Comparison of ENCODE assay signal across 8 cellular contexts in genomic region chr2:85741811-85742507, GRCh38. TPM values are rescaled to one million over a fixed set of nuclear protein-coding genes. Genes with fewer than 3 reads are reported as not detected.
DNase-seq lines count a peak whose midpoint lies in the region; ATAC-seq and TF ChIP-seq lines count a peak whose summit lies in the region.

No MANE protein-coding gene starts in this region.

- peaks cover 33 to 40% of the 10 kb centered on the region in 2 experiments for H3K4me1 ChIP-seq in HCT116 (ENCODE audit: control insufficient read depth in 1 of 2, insufficient read depth in 2 of 2, low read length in 2 of 2)
- no peaks in the 10 kb centered on the region for H3K4me1 ChIP-seq in cardiac muscle cell (ENCODE audit: low read depth)
- H3K4me1 ChIP-seq in rectal smooth muscle tissue (ENCODE audit: control insufficient read depth, insufficient read depth, low read length) = peaks cover 40% of the 10 kb centered on the region

- TF ChIP-seq CTCF in HCT116 (IDR thresholded peaks at IDR 0.05 in 2 of 3, conservative IDR thresholded peaks at IDR 0.05 in 1 of 3; ENCODE audit: borderline replicate concordance in 1 of 3, insufficient read depth in 1 of 3, low read depth in 2 of 3, low read length in 2 of 3) (no peak), WERI-Rb-1 (IDR thresholded peaks at IDR 0.05; ENCODE audit: low read depth, low read length) (no peak), cardiac muscle cell (IDR thresholded peaks at IDR 0.05; ENCODE audit: low read depth, low read length) (no peak)

- H3K27me3 ChIP-seq in HCT116 (ENCODE audit: insufficient read depth, low read length) (peaks cover 6% of the 10 kb centered on the region; the same call in 1 of the 2 replicates), WERI-Rb-1 (ENCODE audit: insufficient read depth, low read depth, severe bottlenecking) (no peaks in the 10 kb centered on the region), cardiac muscle cell (no peaks in the 10 kb centered on the region), rectal smooth muscle tissue (ENCODE audit: control insufficient read depth, insufficient read depth, low read length) (no peaks in the 10 kb centered on the region)

- no peaks in the 10 kb centered on the region for H3K9me2 ChIP-seq in HCT116 (ENCODE audit: insufficient read depth)

- RAD21 ChIA-PET in HCT116 (lab: Charles Lee; ENCODE audit: low non-redundant PET in 1 of 2, low total read pairs in 2 of 2, uncharacterized antibody in 2 of 2, unreplicated experiment in 2 of 2) = interaction anchor here (0.8 to 1.1 kb wide), 3 partner anchors 12 to 19 kb away, joined by 3 read pairs; partner anchors contain the start of gene ATOH8 (in 1 of the 2)

- CTCF ChIA-PET in HCT116 (lab: Charles Lee) = interaction anchor here (1.0 to 1.5 kb wide), 5 partner anchors 9 to 18 kb away, joined by 3 to 7 read pairs (median 5); partner anchors contain the start of gene ATOH8
- CTCF ChIA-PET in activated CD4-positive, alpha-beta T cell treated with anti-CD3 and anti-CD28 coated beads, Interleukin-2, amount 10 ng/mL, durations not matched to agents 7 days and 5 days (lab: Charles Lee) = interaction anchor here (0.8 to 2.5 kb wide), 8 partner anchors 8 to 85 kb away, joined by 3 to 11 read pairs (median 4); no protein-coding TSS in a partner anchor

- H4K20me1 ChIP-seq in HCT116 (ENCODE audit: insufficient read depth) = no peaks in the 10 kb centered on the region

- no peaks in the 10 kb centered on the region for H3K36me3 Mint-ChIP-seq in stimulated activated effector memory CD8-positive, alpha-beta T cell treated with anti-CD3 and anti-CD28 coated beads, Interleukin-12 subunit alpha, Interleukin-12 subunit beta, amount 100 ng/mL, for 72 hours
- no peaks in the 10 kb centered on the region for H3K36me3 Mint-ChIP-seq in activated T-cell treated with anti-CD3 and anti-CD28 coated beads, Interleukin-2, amount 50 U/mL, for 72 hours (ENCODE audit: insufficient read depth in 2 of 2)
- no peaks in the 10 kb centered on the region for H3K36me3 Mint-ChIP-seq in activated CD4-positive, alpha-beta T cell treated with anti-CD3 and anti-CD28 coated beads, Interleukin-2, amount 10 ng/mL, durations not matched to agents 7 days and 5 days (ENCODE audit: low read depth)

- peaks cover 11% of the 10 kb centered on the region for H3K4me1 Mint-ChIP-seq in stimulated activated effector memory CD8-positive, alpha-beta T cell treated with anti-CD3 and anti-CD28 coated beads, Interleukin-12 subunit alpha, Interleukin-12 subunit beta, amount 100 ng/mL, for 72 hours
- no peaks in the 10 kb centered on the region for H3K4me1 Mint-ChIP-seq in activated T-cell treated with anti-CD3 and anti-CD28 coated beads, Interleukin-2, amount 50 U/mL, for 72 hours (ENCODE audit: low read depth)
- H3K4me1 Mint-ChIP-seq in activated CD4-positive, alpha-beta T cell treated with anti-CD3 and anti-CD28 coated beads, Interleukin-2, amount 10 ng/mL, durations not matched to agents 7 days and 5 days = no peaks in the 10 kb centered on the region

- DNase-seq in HCT116 (ENCODE audit: low read depth, low spot score) = no peak
- peak; percentile 53 for DNase-seq in WERI-Rb-1
- peak in 1 of 2 donors; percentile 92 for DNase-seq in cardiac muscle cell (ENCODE audit: low read depth in 1 of 2, low spot score in 1 of 2)
- no peak for DNase-seq in stimulated activated effector memory CD8-positive, alpha-beta T cell treated with anti-CD3 and anti-CD28 coated beads, Interleukin-12 subunit alpha, Interleukin-12 subunit beta, amount 100 ng/mL, for 72 hours (ENCODE audit: low spot score in 2 of 2)
- DNase-seq in activated T-cell treated with anti-CD3 and anti-CD28 coated beads, Interleukin-2, amount 50 U/mL, for 72 hours = no peak
- DNase-seq in activated CD4-positive, alpha-beta T cell treated with anti-CD3 and anti-CD28 coated beads, Interleukin-2, amount 10 ng/mL, durations not matched to agents 7 days and 5 days = no peak

- peak overlapping the region; percentile 63 for H3K4me2 ChIP-seq in HCT116 (ENCODE audit: low read length)

- BruUV-seq in HCT116 (replicated peaks; lab: Mats Ljungman, UMichigan) = no TSS peak

- no peaks in the 10 kb centered on the region for H3K9me3 Mint-ChIP-seq in stimulated activated effector memory CD8-positive, alpha-beta T cell treated with anti-CD3 and anti-CD28 coated beads, Interleukin-12 subunit alpha, Interleukin-12 subunit beta, amount 100 ng/mL, for 72 hours
- no peaks in the 10 kb centered on the region for H3K9me3 Mint-ChIP-seq in activated T-cell treated with anti-CD3 and anti-CD28 coated beads, Interleukin-2, amount 50 U/mL, for 72 hours
- no peaks in the 10 kb centered on the region for H3K9me3 Mint-ChIP-seq in activated CD4-positive, alpha-beta T cell treated with anti-CD3 and anti-CD28 coated beads, Interleukin-2, amount 10 ng/mL, durations not matched to agents 7 days and 5 days

- no peaks in the 10 kb centered on the region for H3K9me3 ChIP-seq in HCT116 (ENCODE audit: control insufficient read depth in 1 of 2, insufficient read depth in 1 of 2, low read depth in 1 of 2, low read length in 2 of 2)
- H3K9me3 ChIP-seq in WERI-Rb-1 (ENCODE audit: severe bottlenecking) = peaks cover 4% of the 10 kb centered on the region
- no peaks in the 10 kb centered on the region for H3K9me3 ChIP-seq in cardiac muscle cell (ENCODE audit: low read depth)

- no peaks in the 10 kb centered on the region for H3K36me3 ChIP-seq in HCT116 (ENCODE audit: control insufficient read depth in 1 of 2, insufficient read depth in 2 of 2, low read length in 2 of 2)
- H3K36me3 ChIP-seq in WERI-Rb-1 = no peaks in the 10 kb centered on the region
- no peaks in the 10 kb centered on the region for H3K36me3 ChIP-seq in cardiac muscle cell
- H3K36me3 ChIP-seq in rectal smooth muscle tissue (ENCODE audit: control insufficient read depth, insufficient read depth, low read length) = no peaks in the 10 kb centered on the region

- H3K27ac Mint-ChIP-seq in stimulated activated effector memory CD8-positive, alpha-beta T cell treated with anti-CD3 and anti-CD28 coated beads, Interleukin-12 subunit alpha, Interleukin-12 subunit beta, amount 100 ng/mL, for 72 hours = no peak overlapping the region
- no peak overlapping the region for H3K27ac Mint-ChIP-seq in activated T-cell treated with anti-CD3 and anti-CD28 coated beads, Interleukin-2, amount 50 U/mL, for 72 hours
- H3K27ac Mint-ChIP-seq in activated CD4-positive, alpha-beta T cell treated with anti-CD3 and anti-CD28 coated beads, Interleukin-2, amount 10 ng/mL, durations not matched to agents 7 days and 5 days = no peak overlapping the region

- no peaks in the 10 kb centered on the region for H3K79me2 ChIP-seq in HCT116 (ENCODE audit: insufficient read depth, low read length)

- TF ChIP-seq POLR2A in HCT116 (IDR thresholded peaks at IDR 0.05; ENCODE audit: borderline replicate concordance, extremely low read depth, insufficient read depth, insufficient read length) = no peak

- no peak overlapping the region for H3K4me3 Mint-ChIP-seq in stimulated activated effector memory CD8-positive, alpha-beta T cell treated with anti-CD3 and anti-CD28 coated beads, Interleukin-12 subunit alpha, Interleukin-12 subunit beta, amount 100 ng/mL, for 72 hours
- no peak overlapping the region for H3K4me3 Mint-ChIP-seq in activated T-cell treated with anti-CD3 and anti-CD28 coated beads, Interleukin-2, amount 50 U/mL, for 72 hours
- no peak overlapping the region for H3K4me3 Mint-ChIP-seq in activated CD4-positive, alpha-beta T cell treated with anti-CD3 and anti-CD28 coated beads, Interleukin-2, amount 10 ng/mL, durations not matched to agents 7 days and 5 days

- peak overlapping the region; percentile 53 for H3K27ac ChIP-seq in HCT116 (ENCODE audit: low read depth, low read length)
- H3K27ac ChIP-seq in WERI-Rb-1 = peak overlapping the region; percentile 65
- peak overlapping the region; percentile 48 for H3K27ac ChIP-seq in cardiac muscle cell
- peak overlapping the region; percentile 73 for H3K27ac ChIP-seq in rectal smooth muscle tissue (ENCODE audit: low read depth, low read length)

- POLR2A ChIA-PET in HCT116 (lab: Charles Lee) = interaction anchor here (1.3 kb wide), 1 partner anchor 364 kb away, joined by 3 read pairs; the partner anchor contains the start of genes POLR1A and PTCD3
- POLR2A ChIA-PET in activated CD4-positive, alpha-beta T cell treated with anti-CD3 and anti-CD28 coated beads, Interleukin-2, amount 10 ng/mL, durations not matched to agents 7 days and 5 days (lab: Charles Lee) = no interaction called here

- ATAC-seq in HCT116 = peak; percentile 43
- no peak for ATAC-seq in stimulated activated effector memory CD8-positive, alpha-beta T cell treated with anti-CD3 and anti-CD28 coated beads, Interleukin-12 subunit alpha, Interleukin-12 subunit beta, amount 100 ng/mL, for 72 hours
- no peak for ATAC-seq in GM21360 (IDR thresholded peaks at IDR 0.05; ENCODE audit: unreplicated experiment)
- ATAC-seq in activated T-cell treated with anti-CD3 and anti-CD28 coated beads, Interleukin-2, amount 50 U/mL, for 72 hours (replicated peaks in 1 of 2) = no peak

- H3K27me3 Mint-ChIP-seq in activated T-cell treated with anti-CD3 and anti-CD28 coated beads, Interleukin-2, amount 50 U/mL, for 72 hours (ENCODE audit: low read depth) = peaks cover 50% of the 10 kb centered on the region
- H3K27me3 Mint-ChIP-seq in activated CD4-positive, alpha-beta T cell treated with anti-CD3 and anti-CD28 coated beads, Interleukin-2, amount 10 ng/mL, durations not matched to agents 7 days and 5 days = peaks cover 59% of the 10 kb centered on the region

- peak overlapping the region; percentile 85 for H2AFZ ChIP-seq in HCT116 (ENCODE audit: low read depth, low read length, poor library complexity, severe bottlenecking)

- intact Hi-C loops in HCT116 (cut with micrococcal nuclease) = no loop called here

- TF ChIP-seq RAD21 in HCT116 (IDR thresholded peaks at IDR 0.05; ENCODE audit: low read depth) = no peak

- H3K9ac ChIP-seq in HCT116 (ENCODE audit: low read length) = 0 out of 2 replicates have a peak overlapping the region, but pooled peaks have one; percentile 2
- H3K9ac ChIP-seq in rectal smooth muscle tissue (ENCODE audit: low read length) = no peak overlapping the region

- peak overlapping the region in 1 of 2 experiments; percentile 24; a peak in 1 of 4 replicates for H3K4me3 ChIP-seq in HCT116 (replicated peaks in 1 of 2; ENCODE audit: low read depth in 1 of 2, low read length in 2 of 2)
- no peak overlapping the region for H3K4me3 ChIP-seq in WERI-Rb-1 (ENCODE audit: low read depth, low read length)
- H3K4me3 ChIP-seq in cardiac muscle cell = no peak overlapping the region
- H3K4me3 ChIP-seq in rectal smooth muscle tissue (ENCODE audit: low read length) = no peak overlapping the region

RNA-seq across cellular contexts. Expression of gene ATOH8, which starts 11.8 kb away (rescaled TPM):
- 0.74 TPM for total RNA-seq in HCT116 (2021; ENCODE audit: unreplicated experiment)
- polyA plus RNA-seq in HCT116 (2012) = 0.21 and 0.30 TPM in 2 replicates
- total RNA-seq in cardiac muscle cell = 10.6 and 12.6 TPM in 2 replicates
- 4.8 and 6.3 TPM in 2 replicates for polyA plus RNA-seq in cardiac muscle cell
- not detected for total RNA-seq in activated T-cell treated with anti-CD3 and anti-CD28 coated beads, Interleukin-2, amount 50 U/mL, for 72 hours
- total RNA-seq in activated CD4-positive, alpha-beta T cell treated with anti-CD3 and anti-CD28 coated beads, Interleukin-2, amount 10 ng/mL, durations not matched to agents 7 days and 5 days = under 1 TPM; 0.10 to 0.12 TPM

RNA-seq across cellular contexts. Expression of gene GNLY, which starts 47.8 kb away (rescaled TPM):
- total RNA-seq in HCT116 (2021; ENCODE audit: unreplicated experiment) (0.74 TPM), cardiac muscle cell (not detected in 2 replicates)
- polyA plus RNA-seq in HCT116 (2012) = 0.09 and 0.17 TPM in 2 replicates
- not detected in 2 replicates for polyA plus RNA-seq in cardiac muscle cell
- total RNA-seq in activated T-cell treated with anti-CD3 and anti-CD28 coated beads, Interleukin-2, amount 50 U/mL, for 72 hours = 100 to 1,000 TPM in 1 of 2 donors, 10 to 100 TPM in 1; 23.8 to 143 TPM
- 10 to 100 TPM; 72.9 to 75.5 TPM for total RNA-seq in activated CD4-positive, alpha-beta T cell treated with anti-CD3 and anti-CD28 coated beads, Interleukin-2, amount 10 ng/mL, durations not matched to agents 7 days and 5 days

Comparison
In these comparisons a context has a peak if more than half of its experiments do, and no peak if none do; other contexts are left out.
1. RNA of gene GNLY, which starts 47.8 kb away (total RNA-seq): 23.8 to 143 TPM in activated T-cell treated with anti-CD3 and anti-CD28 coated beads, Interleukin-2, amount 50 U/mL, for 72 hours and 72.9 to 75.5 TPM in activated CD4-positive, alpha-beta T cell treated with anti-CD3 and anti-CD28 coated beads, Interleukin-2, amount 10 ng/mL, durations not matched to agents 7 days and 5 days; 0.74 TPM in HCT116 (single experiment) and not detected in cardiac muscle cell; every median in the first group is over 10 times any median in the second.
2. Peak in every context shown above with its lines, with median percentiles within 50 percentile points of each other: H3K27ac ChIP-seq.